25 cellular contexts compared by ENCODE assay signal in the genomic region with DNA sequence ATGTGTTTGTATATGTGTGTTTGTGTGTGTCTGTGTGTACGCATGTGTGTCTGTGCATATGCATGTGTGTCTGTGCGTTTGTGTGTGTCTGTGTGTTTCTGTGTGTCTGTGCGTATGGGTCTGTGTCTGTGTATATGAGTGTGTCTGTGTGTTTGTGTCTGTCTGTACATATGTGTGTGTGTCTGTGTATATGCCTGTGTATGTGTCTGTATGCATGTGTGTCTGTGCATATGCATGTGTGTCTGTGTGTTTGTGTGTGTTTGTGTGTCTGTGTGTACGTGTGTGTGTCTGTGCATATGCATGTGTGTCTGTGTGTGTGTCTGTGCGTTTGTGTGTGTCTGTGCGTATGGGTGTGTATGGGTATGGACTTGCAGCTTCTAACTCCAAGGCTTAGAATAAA.
"Had no signal": no experiment of that assay in that cellular context is flagged by ENCODE, and none has a peak within 500 bp of the region (broad histone marks: within the 10 kb centered on the region; RNA-seq: fewer than 3 reads in every experiment).

No MANE protein-coding gene starts in this region.

- H3K27ac Mint-ChIP-seq: dendritic cell treated with granulocyte-macrophage colony-stimulating factor and Interleukin-4, amounts not matched to agents 40 ng/mL and 50 ng/mL, for 4 days; endodermal cell; naive thymus-derived CD4-positive, alpha-beta T cell; nephron progenitor cell had no signal

- H3K4me2 ChIP-seq: hepatocyte had no signal

- H2AFZ ChIP-seq: hepatocyte had no signal

- H3K27me3 Mint-ChIP-seq: dendritic cell treated with granulocyte-macrophage colony-stimulating factor and Interleukin-4, amounts not matched to agents 40 ng/mL and 50 ng/mL, for 4 days had no signal

- ATAC-seq: foreskin keratinocyte; left cardiac atrium; left ventricle myocardium superior; naive thymus-derived CD4-positive, alpha-beta T cell had no signal

- H3K4me1 ChIP-seq: foreskin keratinocyte, stomach, transverse colon had no signal

- H3K4me3 Mint-ChIP-seq: dendritic cell treated with granulocyte-macrophage colony-stimulating factor and Interleukin-4, amounts not matched to agents 40 ng/mL and 50 ng/mL, for 4 days; endodermal cell; naive thymus-derived CD4-positive, alpha-beta T cell; nephron progenitor cell had no signal

- FAIRE-seq: colon, endothelial cell of umbilical vein, kidney had no signal

- H3K9me3 ChIP-seq: neutrophil, sigmoid colon, stomach, thoracic aorta, transverse colon had no signal

- H3K36me3 ChIP-seq: neutrophil, sigmoid colon, stomach, thoracic aorta, transverse colon had no signal

- H3K4me3 ChIP-seq: hepatocyte, lung, sigmoid colon, skin epidermis, stomach, thoracic aorta, transverse colon had no signal

- H3K27me3 ChIP-seq: foreskin keratinocyte, hepatocyte, neutrophil, sigmoid colon, stomach, transverse colon had no signal

- H3K79me2 ChIP-seq: hepatocyte had no signal

- H3K27ac ChIP-seq: foreskin keratinocyte, hepatocyte, neutrophil, sigmoid colon, skin epidermis, stomach, thoracic aorta, transverse colon had no signal

- DNase-seq: endodermal cell; erythroblast; foreskin keratinocyte; head of caudate nucleus; kidney; left cardiac atrium; left ventricle myocardium superior; naive thymus-derived CD4-positive, alpha-beta T cell; nephron progenitor cell; posterior cingulate gyrus; sigmoid colon; stimulated activated CD4-positive, alpha-beta T cell treated with anti-CD3 and anti-CD28 coated beads, Interleukin-2, amount 100 ng/mL, for 24 hours; stimulated activated CD4-positive, alpha-beta T cell treated with anti-CD3 and anti-CD28 coated beads, Interleukin-4, amount 100 ng/mL, for 4 hours; stimulated activated naive CD4-positive, alpha-beta T cell; stomach; substantia nigra; transverse colon had no signal
